In the genomic region with DNA sequence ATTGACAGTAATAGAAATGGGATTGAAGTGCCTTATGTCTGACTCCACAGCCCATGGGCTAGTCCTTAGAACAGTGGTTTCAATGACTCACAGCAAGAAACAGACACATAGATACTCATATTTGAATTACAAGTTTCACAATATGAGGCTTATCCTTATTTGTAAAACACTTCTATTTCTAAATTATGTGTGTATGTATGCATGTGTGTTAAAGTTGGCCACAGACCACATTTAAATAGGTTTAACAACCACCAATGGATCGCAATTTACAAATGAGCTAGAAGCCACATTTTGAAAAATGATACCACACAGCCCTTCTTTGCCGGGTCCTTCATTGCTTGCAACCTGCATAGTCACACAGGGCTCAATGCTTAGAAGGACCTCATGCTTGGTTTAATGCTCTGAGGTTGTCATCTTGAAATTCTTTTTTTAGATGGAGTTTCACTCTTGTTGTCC, we compare ENCODE assay signal across 9 cellular contexts.
DNase-seq lines count a peak whose midpoint lies in the region; ATAC-seq and TF ChIP-seq lines count a peak whose summit lies in the region.
"Had no signal": no experiment of that assay in that cellular context is flagged by ENCODE, and none has a peak within 500 bp of the region (broad histone marks: within the 10 kb centered on the region; RNA-seq: fewer than 3 reads in every experiment).

No MANE protein-coding gene starts in this region.

- ATAC-seq in GM19452 (IDR thresholded peaks at IDR 0.05; ENCODE audit: unreplicated experiment): peak; percentile 89
- ATAC-seq in HG03108 (IDR thresholded peaks at IDR 0.05; ENCODE audit: unreplicated experiment): peak; percentile 91
- no peak for ATAC-seq in mucosa of descending colon

- intact Hi-C loops in mucosa of descending colon (cut with DNase I, micrococcal nuclease): no loop called here

- peak; percentile 24 for DNase-seq in GM06990 (ENCODE audit: extremely low read depth, insufficient read length)
- peak; percentile 60 for DNase-seq in adipocyte (ENCODE audit: low read depth)
- no peak for DNase-seq in mucosa of descending colon
- DNase-seq in globus pallidus (ENCODE audit: low spot score): no peak
- DNase-seq in GOT3 (lab: John Stamatoyannopoulos, UW): no peak
- DNase-seq in NOMO-1 (lab: John Stamatoyannopoulos, UW; ENCODE audit: unreplicated experiment in 2 of 2): no peak
- DNase-seq: Kasumi-1 had no signal

- H3K9me3 ChIP-seq in adipocyte (ENCODE audit: control insufficient read depth, low read length) (peaks cover 8% of the 10 kb centered on the region), mucosa of descending colon (no peaks in the 10 kb centered on the region)

- H3K9ac ChIP-seq in adipocyte (ENCODE audit: low read length): no peak overlapping the region

- H3K4me3 ChIP-seq in GM06990 (replicated peaks; ENCODE audit: low read depth, low read length) (no peak overlapping the region), adipocyte (ENCODE audit: low read length) (no peak overlapping the region), mucosa of descending colon (no peak overlapping the region)

- H3K4me1 ChIP-seq in adipocyte (ENCODE audit: control insufficient read depth, insufficient read depth, low read length) (peaks cover 12% of the 10 kb centered on the region), mucosa of descending colon (ENCODE audit: low read depth) (no peaks in the 10 kb centered on the region)

- H3K36me3 ChIP-seq in GM06990 (ENCODE audit: control insufficient read depth, insufficient read depth, low read length): no peaks in the 10 kb centered on the region
- no peaks in the 10 kb centered on the region for H3K36me3 ChIP-seq in adipocyte (ENCODE audit: control insufficient read depth, insufficient read depth, low read length, severe bottlenecking)
- no peaks in the 10 kb centered on the region for H3K36me3 ChIP-seq in mucosa of descending colon (ENCODE audit: low read depth)

- no peak for TF ChIP-seq CTCF in GM06990 (IDR thresholded peaks at IDR 0.05; ENCODE audit: insufficient read depth, low read length, poor library complexity, severe bottlenecking)
- TF ChIP-seq CTCF in mucosa of descending colon (IDR thresholded peaks at IDR 0.05): no peak

- H3K27me3 ChIP-seq in GM06990 (replicated peaks; ENCODE audit: control insufficient read depth, insufficient read depth, low read length): no peaks in the 10 kb centered on the region
- no peaks in the 10 kb centered on the region for H3K27me3 ChIP-seq in adipocyte (replicated peaks; ENCODE audit: control insufficient read depth, insufficient read depth, low read length)

Comparison
In these comparisons a context has a peak if more than half of its experiments do, and no peak if none do; other contexts are left out.
1. DNase-seq: peak in GM06990 (single experiment) and adipocyte (single experiment); none in mucosa of descending colon (0 of 3), globus pallidus (single experiment), GOT3 (single experiment) and NOMO-1 (0 of 2).